Comparison of ENCODE assay signal across 2 cellular contexts in genomic region chr10:22460531-22461403, GRCh38.
A peak's percentile ranks its signal among the peaks of the same experiment; 100 is the strongest.
TF ChIP-seq lines count a peak whose summit lies in the region.

No MANE protein-coding gene starts in this region.

TF ChIP-seq in HEK293, 187 proteins besides CTCF, POLR2A, EP300 and RAD21 (continued from another document):
- peak; percentile 95 for TF ChIP-seq ZNF26 (tag by site-specific recombination; IDR thresholded peaks at IDR 0.05)

TF ChIP-seq in K562, 482 proteins besides CTCF, POLR2A, EP300 and RAD21 (continued from another document and continues in another):
- TF ChIP-seq NR2C2 (CRISPR knock-in tag; IDR thresholded peaks at IDR 0.05) (no peak), NR2C2 (tag; IDR thresholded peaks at IDR 0.05) (no peak), NR0B1 (IDR thresholded peaks at IDR 0.05; ENCODE audit: partially characterized antibody) (no peak), ZNF239 (CRISPR knock-in tag; IDR thresholded peaks at IDR 0.05) (no peak), DEAF1 (CRISPR knock-in tag; IDR thresholded peaks at IDR 0.05) (no peak), ZNF717 (CRISPR knock-in tag; IDR thresholded peaks at IDR 0.05) (no peak), KAT2B (IDR thresholded peaks at IDR 0.05; ENCODE audit: low read depth, low read length) (no peak), STAT6 (CRISPR knock-in tag; IDR thresholded peaks at IDR 0.05) (no peak), RBM25 (IDR thresholded peaks at IDR 0.05; ENCODE audit: low read depth, low read length, severe bottlenecking) (peak; percentile 93), GMEB1 (CRISPR knock-in tag; IDR thresholded peaks at IDR 0.05) (no peak), IRF1 (CRISPR knock-in tag; IDR thresholded peaks at IDR 0.05; ENCODE audit: borderline replicate concordance) (no peak), LCOR (CRISPR knock-in tag; IDR thresholded peaks at IDR 0.05) (0 out of 2 replicates have a peak, but pooled peaks have one; percentile 28), CBX8 (IDR thresholded peaks at IDR 0.05; ENCODE audit: borderline replicate concordance, extremely low read depth, low read depth, low read length, poor library complexity, severe bottlenecking) (no peak), BCOR (IDR thresholded peaks at IDR 0.05) (peak; percentile 75), LARP7 (IDR thresholded peaks at IDR 0.05) (no peak), ZNF140 (CRISPR knock-in tag; IDR thresholded peaks at IDR 0.05) (no peak), CHD4 (IDR thresholded peaks at IDR 0.05; ENCODE audit: insufficient read depth, insufficient replicate concordance, low read depth, low read length, poor library complexity, severe bottlenecking) (peak; percentile 38), TCF3 (CRISPR knock-in tag; IDR thresholded peaks at IDR 0.05) (0 out of 2 replicates have a peak, but pooled peaks have one; percentile 10), SMARCA5 (IDR thresholded peaks at IDR 0.05) (0 out of 2 replicates have a peak, but pooled peaks have one; percentile 31), ZNF518B (CRISPR knock-in tag; IDR thresholded peaks at IDR 0.05) (no peak), DACH1 (IDR thresholded peaks at IDR 0.05; ENCODE audit: partially characterized antibody) (no peak), HMGN3 (IDR thresholded peaks at IDR 0.05; ENCODE audit: borderline replicate concordance, extremely low read depth, insufficient read length, low read depth, low read length) (no peak), CHD7 (IDR thresholded peaks at IDR 0.05; ENCODE audit: low read depth, low read length) (no peak), SLC30A9 (CRISPR knock-in tag; IDR thresholded peaks at IDR 0.05) (no peak), ZNF445 (CRISPR knock-in tag; IDR thresholded peaks at IDR 0.05; ENCODE audit: low read depth) (no peak), ARID1B (IDR thresholded peaks at IDR 0.05) (peak; percentile 55; the same call in 1 of the 2 replicates), HMBOX1 (IDR thresholded peaks at IDR 0.05) (peak; percentile 44; the same call in 1 of the 2 replicates), ZSCAN29 (IDR thresholded peaks at IDR 0.05) (no peak), BRD9 (IDR thresholded peaks at IDR 0.05; ENCODE audit: low read depth, partially characterized antibody) (no peak)
